In genomic region chr2:216206821-216207220, GRCh38 we compare ENCODE assay signal across 18 cellular contexts.
A peak's percentile ranks its signal among the peaks of the same experiment; 100 is the strongest.
DNase-seq lines count a peak whose midpoint lies in the region; ATAC-seq, FAIRE-seq and TF ChIP-seq lines count a peak whose summit lies in the region.
"Had no signal": no experiment of that assay in that cellular context is flagged by ENCODE, and none has a peak within 500 bp of the region (broad histone marks: within the 10 kb centered on the region; RNA-seq: fewer than 3 reads in every experiment).

No MANE protein-coding gene starts in this region.

- H3K27me3 Mint-ChIP-seq in activated T-helper 1 cell treated with anti-CD3 and anti-CD28 coated beads, Interleukin-12 subunit alpha, Interleukin-12 subunit beta, Interleukin-2, Interleukin-4 antibody, amounts not matched to agents 30 ng/mL and 10 ng/mL and 1 ng/mL, durations not matched to agents 14 hours and 24 hours and 36 hours (ENCODE audit: insufficient read depth) = no peaks in the 10 kb centered on the region
- H3K27me3 Mint-ChIP-seq: dendritic cell treated with granulocyte-macrophage colony-stimulating factor and Interleukin-4, amounts not matched to agents 40 ng/mL and 50 ng/mL, for 4 days; naive thymus-derived CD8-positive, alpha-beta T cell had no signal

- H3K4me1 Mint-ChIP-seq in activated T-helper 1 cell treated with anti-CD3 and anti-CD28 coated beads, Interleukin-12 subunit alpha, Interleukin-12 subunit beta, Interleukin-2, Interleukin-4 antibody, amounts not matched to agents 30 ng/mL and 10 ng/mL and 1 ng/mL, durations not matched to agents 14 hours and 24 hours and 36 hours (ENCODE audit: low read depth) = peaks cover 75% of the 10 kb centered on the region

- H3K4me3 Mint-ChIP-seq in activated T-helper 1 cell treated with anti-CD3 and anti-CD28 coated beads, Interleukin-12 subunit alpha, Interleukin-12 subunit beta, Interleukin-2, Interleukin-4 antibody, amounts not matched to agents 30 ng/mL and 10 ng/mL and 1 ng/mL, durations not matched to agents 14 hours and 24 hours and 36 hours = no peak overlapping the region
- H3K4me3 Mint-ChIP-seq: dendritic cell treated with granulocyte-macrophage colony-stimulating factor and Interleukin-4, amounts not matched to agents 40 ng/mL and 50 ng/mL, for 4 days; naive thymus-derived CD8-positive, alpha-beta T cell had no signal

- H3K4me3 ChIP-seq in GM12865 (ENCODE audit: low read depth, low read length) (no peak overlapping the region), HAP-1 (no peak overlapping the region), small intestine (ENCODE audit: low read depth in 1 of 2, low read length in 2 of 2) (no peak overlapping the region)
- H3K4me3 ChIP-seq: BLaER1 treated with 17β-estradiol and CSF1 and Interleukin-3, amounts not matched to agents 10 nM and 100 nM had no signal

- intact Hi-C loops in activated T-helper 1 cell treated with anti-CD3 and anti-CD28 coated beads, Interleukin-12 subunit alpha, Interleukin-12 subunit beta, Interleukin-2, Interleukin-4 antibody, amounts not matched to agents 30 ng/mL and 10 ng/mL and 1 ng/mL, durations not matched to agents 14 hours and 24 hours and 36 hours (cut with micrococcal nuclease) = loop anchor here (1.0 to 2.0 kb wide), 6 partner anchors 10 to 174 kb away; no protein-coding TSS in a partner anchor

- H3K36me3 Mint-ChIP-seq in activated T-helper 1 cell treated with anti-CD3 and anti-CD28 coated beads, Interleukin-12 subunit alpha, Interleukin-12 subunit beta, Interleukin-2, Interleukin-4 antibody, amounts not matched to agents 30 ng/mL and 10 ng/mL and 1 ng/mL, durations not matched to agents 14 hours and 24 hours and 36 hours (ENCODE audit: low read depth) = peaks cover 74% of the 10 kb centered on the region

- H3K27ac Mint-ChIP-seq in activated T-helper 1 cell treated with anti-CD3 and anti-CD28 coated beads, Interleukin-12 subunit alpha, Interleukin-12 subunit beta, Interleukin-2, Interleukin-4 antibody, amounts not matched to agents 30 ng/mL and 10 ng/mL and 1 ng/mL, durations not matched to agents 14 hours and 24 hours and 36 hours = peak overlapping the region; percentile 87

- H3K9me3 Mint-ChIP-seq in activated T-helper 1 cell treated with anti-CD3 and anti-CD28 coated beads, Interleukin-12 subunit alpha, Interleukin-12 subunit beta, Interleukin-2, Interleukin-4 antibody, amounts not matched to agents 30 ng/mL and 10 ng/mL and 1 ng/mL, durations not matched to agents 14 hours and 24 hours and 36 hours = no peaks in the 10 kb centered on the region
- H3K9me3 Mint-ChIP-seq: dendritic cell treated with granulocyte-macrophage colony-stimulating factor and Interleukin-4, amounts not matched to agents 40 ng/mL and 50 ng/mL, for 4 days; naive thymus-derived CD8-positive, alpha-beta T cell had no signal

- FAIRE-seq in small intestine (lab: Jason Lieb, UNC) = no peak

- ATAC-seq in GM18909 (IDR thresholded peaks at IDR 0.05; ENCODE audit: poor library complexity, unreplicated experiment) = peak; percentile 32
- ATAC-seq in HG02938 (IDR thresholded peaks at IDR 0.05; ENCODE audit: unreplicated experiment) = peak; percentile 23
- ATAC-seq: naive thymus-derived CD8-positive, alpha-beta T cell; sciatic nerve had no signal

- H3K27me3 ChIP-seq in HAP-1 (ENCODE audit: low read depth) (no peaks in the 10 kb centered on the region), small intestine (ENCODE audit: control insufficient read depth in 2 of 2, insufficient read depth in 2 of 2, low read length in 2 of 2) (no peaks in the 10 kb centered on the region)
- H3K27me3 ChIP-seq: BLaER1 treated with 17β-estradiol and CSF1 and Interleukin-3, amounts not matched to agents 10 nM and 100 nM had no signal

- no peak for TF ChIP-seq CTCF in GM12865 (IDR thresholded peaks at IDR 0.05; ENCODE audit: insufficient read depth, low read depth, low read length, missing control alignments)

- H3K4me1 ChIP-seq in HAP-1 = no peaks in the 10 kb centered on the region
- no peaks in the 10 kb centered on the region for H3K4me1 ChIP-seq in small intestine (ENCODE audit: control insufficient read depth in 2 of 2, insufficient read depth in 1 of 2, low read depth in 1 of 2, low read length in 1 of 2)

- H3K36me3 ChIP-seq in HAP-1 (replicated peaks) (peaks cover 59% of the 10 kb centered on the region), small intestine (ENCODE audit: control insufficient read depth in 2 of 2, insufficient read depth in 2 of 2, low read length in 2 of 2) (peaks cover 19 to 34% of the 10 kb centered on the region in 2 donors)

- in situ Hi-C loops in HAP-1 (cut with MboI; ENCODE audit: low sequenced_read_pairs) = loop anchor here (25.0 kb wide), 1 partner anchor 455 kb away; no protein-coding TSS in a partner anchor

- no peak overlapping the region for H3K27ac ChIP-seq in small intestine (ENCODE audit: low read depth in 1 of 2, low read length in 1 of 2)

- DNase-seq in GM12865 (ENCODE audit: low read depth) = peak; percentile 58
- no peak for DNase-seq in activated T-helper 1 cell treated with anti-CD3 and anti-CD28 coated beads, Interleukin-12 subunit alpha, Interleukin-12 subunit beta, Interleukin-2, Interleukin-4 antibody, amounts not matched to agents 30 ng/mL and 10 ng/mL and 1 ng/mL, durations not matched to agents 14 hours and 24 hours and 36 hours (ENCODE audit: low spot score)
- DNase-seq in HAP-1 (ENCODE audit: low spot score in 2 of 2) = no peak
- DNase-seq in GM03348 (ENCODE audit: low spot score) = no peak
- no peak for DNase-seq in small intestine
- DNase-seq in NCI-H1436 treated with DMSO at 0.1 percent for 48 hours (lab: John Stamatoyannopoulos, UW) = no peak
- DNase-seq: aorta; EL; left ventricle myocardium superior; naive thymus-derived CD8-positive, alpha-beta T cell; NCI-H1105 treated with DMSO at 0.1 percent for 48 hours; NCI-H510A; RPMI8226 had no signal

- 87 to 95% (median 93%) methylated on average over 5 of the region's 5 CpGs for WGBS in small intestine, 3 donors

- H3K9me3 ChIP-seq in HAP-1 (no peaks in the 10 kb centered on the region), small intestine (ENCODE audit: control insufficient read depth, low read depth) (no peaks in the 10 kb centered on the region)
- H3K9me3 ChIP-seq: BLaER1 treated with 17β-estradiol and CSF1 and Interleukin-3, amounts not matched to agents 10 nM and 100 nM had no signal
